ENCODE assay signal across 11 cellular contexts in genomic region chrX:154575076-154575475, GRCh38. TPM values are rescaled to one million over a fixed set of nuclear protein-coding genes. Genes with fewer than 3 reads are reported as not detected.
A peak's percentile ranks its signal among the peaks of the same experiment; 100 is the strongest.
DNase-seq lines count a peak whose midpoint lies in the region; ATAC-seq, FAIRE-seq and TF ChIP-seq lines count a peak whose summit lies in the region.
"Not testable (repeated sequence)": the region's sequence is repeated elsewhere in the genome, so short reads cannot be mapped to it uniquely, and the experiment has no call there.
"Had no signal": no experiment of that assay in that cellular context is flagged by ENCODE, and none has a peak within 500 bp of the region (broad histone marks: within the 10 kb centered on the region; RNA-seq: fewer than 3 reads in every experiment).

No MANE protein-coding gene starts in this region.

- not testable (repeated sequence) for H2BK120ac ChIP-seq in IMR-90 (ENCODE audit: low read depth, low read length); H1 (replicated peaks; ENCODE audit: low read depth, low read length)

- not testable (repeated sequence) for H3K18ac ChIP-seq in IMR-90 (ENCODE audit: low read depth, low read length); H1 (ENCODE audit: extremely low read depth, low read length)

- H3K4me1 Mint-ChIP-seq in activated CD8-positive, alpha-beta T cell treated with anti-CD3 and anti-CD28 coated beads for 36 hours (ENCODE audit: low read depth): not testable (repeated sequence)

- TF ChIP-seq RAD21 in IMR-90 (IDR thresholded peaks at IDR 0.05; ENCODE audit: low read length); H1 (IDR thresholded peaks at IDR 0.05 in 1 of 2, conservative IDR thresholded peaks at IDR 0.05 in 1 of 2; ENCODE audit: low read depth in 2 of 2, low read length in 2 of 2): not testable (repeated sequence)

- not testable (repeated sequence) for BruUV-seq in IMR-90 (replicated peaks; lab: Mats Ljungman, UMichigan)

- not testable (repeated sequence) for H3K14ac ChIP-seq in IMR-90 (replicated peaks; ENCODE audit: low read depth, low read length); H1 (ENCODE audit: insufficient read length)

- H3K9me3 Mint-ChIP-seq in activated CD8-positive, alpha-beta T cell treated with anti-CD3 and anti-CD28 coated beads for 36 hours: not testable (repeated sequence)

- H2AK9ac ChIP-seq in IMR-90 (replicated peaks; ENCODE audit: low read depth, low read length, poor library complexity): not testable (repeated sequence)

- not testable (repeated sequence) for H4K91ac ChIP-seq in IMR-90 (ENCODE audit: insufficient read depth, low read depth, low read length); H1 (replicated peaks; ENCODE audit: insufficient read length, low read length)

- not testable (repeated sequence) for H3K36me3 Mint-ChIP-seq in activated CD8-positive, alpha-beta T cell treated with anti-CD3 and anti-CD28 coated beads for 36 hours (ENCODE audit: low read depth)

- not testable (repeated sequence) for H3K4me2 ChIP-seq in IMR-90 (ENCODE audit: low read depth, low read length); H1 (ENCODE audit: insufficient read depth in 1 of 2, low read depth in 2 of 2, low read length in 2 of 2)

- not testable (repeated sequence) for H2BK12ac ChIP-seq in H1 (ENCODE audit: low read depth, low read length)

- CTCF ChIA-PET in IMR-90 (lab: Yijun Ruan, JAX); activated CD8-positive, alpha-beta T cell treated with anti-CD3 and anti-CD28 coated beads for 36 hours (lab: Charles Lee); H1 (lab: Charles Lee; ENCODE audit: partially characterized antibody): not testable (repeated sequence)

- not testable (repeated sequence) for H3K36me3 ChIP-seq in IMR-90 (ENCODE audit: control insufficient read depth, insufficient read depth, low read length); H1 (ENCODE audit: control insufficient read depth in 2 of 4, insufficient read depth in 4 of 4, low read length in 3 of 4)

- not testable (repeated sequence) for H3K9me3 ChIP-seq in IMR-90 (ENCODE audit: control insufficient read depth, insufficient read depth, low read length); H1 (ENCODE audit: insufficient read depth in 2 of 2, low read depth in 1 of 2, low read length in 1 of 2)

- intact Hi-C loops in IMR-90 (cut with micrococcal nuclease); activated CD8-positive, alpha-beta T cell treated with anti-CD3 and anti-CD28 coated beads for 36 hours (cut with micrococcal nuclease); sciatic nerve (cut with DNase I): not testable (repeated sequence)

- H2AK5ac ChIP-seq in IMR-90 (ENCODE audit: low read depth, low read length); H1 (ENCODE audit: low read depth, low read length): not testable (repeated sequence)

- POLR2A ChIA-PET in IMR-90 (lab: Charles Lee; ENCODE audit: unreplicated experiment); activated CD8-positive, alpha-beta T cell treated with anti-CD3 and anti-CD28 coated beads for 36 hours (lab: Charles Lee); H1 (lab: Charles Lee; ENCODE audit: partially characterized antibody): not testable (repeated sequence)

- H3K4me3 ChIP-seq in IMR-90 (ENCODE audit: insufficient read depth, low read depth, low read length); H1 (ENCODE audit: extremely low read depth in 1 of 4, insufficient read depth in 2 of 4, low read depth in 3 of 4, low read length in 4 of 4): not testable (repeated sequence)

- ATAC-seq in IMR-90 (ENCODE audit: low read depth) (peak; percentile 87), left lobe of liver (peak; percentile 90), sciatic nerve (peak; percentile 63)
- peak; percentile 79 for ATAC-seq in activated CD8-positive, alpha-beta T cell treated with anti-CD3 and anti-CD28 coated beads for 36 hours

- H3K9me1 ChIP-seq in IMR-90 (ENCODE audit: insufficient read depth, low read length): not testable (repeated sequence)

- H3K23ac ChIP-seq in IMR-90 (ENCODE audit: low read depth, low read length); H1 (ENCODE audit: insufficient read length): not testable (repeated sequence)

- not testable (repeated sequence) for TF ChIP-seq CTCF in D721Med (IDR thresholded peaks at IDR 0.05; ENCODE audit: insufficient read depth, missing control alignments); IMR-90 (conservative IDR thresholded peaks at IDR 0.05; ENCODE audit: low read depth, low read length); activated CD8-positive, alpha-beta T cell treated with anti-CD3 and anti-CD28 coated beads for 36 hours (IDR thresholded peaks at IDR 0.05); H1 (IDR thresholded peaks at IDR 0.05; ENCODE audit: control extremely low read depth in 1 of 3, insufficient read depth in 1 of 3, low read depth in 1 of 3, low read length in 3 of 3)

- H3K79me1 ChIP-seq in IMR-90 (ENCODE audit: low read depth in 1 of 2, low read length in 2 of 2); H1 (ENCODE audit: low read depth, low read length): not testable (repeated sequence)

- not testable (repeated sequence) for H3K79me2 ChIP-seq in H1 (ENCODE audit: control insufficient read depth in 1 of 2, insufficient read depth in 2 of 2, low read length in 2 of 2)

- not testable (repeated sequence) for H3K56ac ChIP-seq in IMR-90 (ENCODE audit: extremely low read depth, insufficient read depth, low read length); H1 (replicated peaks; ENCODE audit: insufficient read length, low read depth, low read length)

- H4K8ac ChIP-seq in IMR-90 (ENCODE audit: low read depth in 2 of 2, low read length in 2 of 2); H1 (ENCODE audit: extremely low read depth, insufficient read depth, low read length): not testable (repeated sequence)

- in situ Hi-C loops in IMR-90 (cut with MboI; ENCODE audit: low sequenced_read_pairs): loop anchor here (25.0 kb wide), 1 partner anchor 162 kb away; no protein-coding TSS in a partner anchor

- H3K27ac ChIP-seq in IMR-90 (ENCODE audit: insufficient read depth, low read length); H1 (ENCODE audit: low read depth, low read length): not testable (repeated sequence)

- not testable (repeated sequence) for H2BK5ac ChIP-seq in IMR-90 (ENCODE audit: low read depth, low read length, poor library complexity, severe bottlenecking); H1 (ENCODE audit: low read depth, low read length)

- no CpG with 5 or more reads among the region's 5 CpGs for WGBS in IMR-90 (ENCODE audit: extremely low coverage in 2 of 2, insufficient read length in 1 of 2), 2 experiments
- WGBS in H1 (ENCODE audit: extremely low coverage in 1 of 2, insufficient coverage in 1 of 2, insufficient read length in 1 of 2, insufficient replicate concordance in 2 of 2, low coverage in 1 of 2, low lambda C conversion rate in 2 of 2, missing lambda C conversion rate in 1 of 2), 2 experiments: no CpG with 5 or more reads among the region's 5 CpGs

- TF ChIP-seq POLR2A in IMR-90 (IDR thresholded peaks at IDR 0.05; ENCODE audit: low read depth, low read length); H1 (IDR thresholded peaks at IDR 0.05; ENCODE audit: control extremely low read depth in 1 of 2, low read depth in 2 of 2, low read length in 2 of 2): not testable (repeated sequence)

- H3K4me1 ChIP-seq in IMR-90 (ENCODE audit: control insufficient read depth, insufficient read depth, low read length); H1 (replicated peaks in 1 of 4; ENCODE audit: control insufficient read depth in 3 of 4, insufficient read depth in 4 of 4, low read length in 3 of 4): not testable (repeated sequence)

- H2BK20ac ChIP-seq in IMR-90 (ENCODE audit: low read depth, low read length); H1 (ENCODE audit: low read length): not testable (repeated sequence)

- not testable (repeated sequence) for H3K4me3 Mint-ChIP-seq in activated CD8-positive, alpha-beta T cell treated with anti-CD3 and anti-CD28 coated beads for 36 hours

- not testable (repeated sequence) for H2BK15ac ChIP-seq in IMR-90 (ENCODE audit: low read depth, low read length); H1 (ENCODE audit: low read length)

- not testable (repeated sequence) for DNase-seq in D721Med (ENCODE audit: insufficient read length, low spot score); IMR-90; activated CD8-positive, alpha-beta T cell treated with anti-CD3 and anti-CD28 coated beads for 36 hours; H1 (ENCODE audit: low read depth in 1 of 2, low spot score in 2 of 2); left lobe of liver (ENCODE audit: low spot score); sciatic nerve (ENCODE audit: low spot score)

- FAIRE-seq in D721Med (lab: Jason Lieb, UNC) (peak; percentile 90), H1 (lab: Jason Lieb, UNC) (peak; percentile 100)

- not testable (repeated sequence) for H3K27me3 Mint-ChIP-seq in activated CD8-positive, alpha-beta T cell treated with anti-CD3 and anti-CD28 coated beads for 36 hours

- not testable (repeated sequence) for H3K23me2 ChIP-seq in H1 (ENCODE audit: low read depth, low read length)

- H3K9ac ChIP-seq in IMR-90 (ENCODE audit: low read depth, low read length); H1 (replicated peaks in 1 of 4; ENCODE audit: extremely low read depth in 1 of 4, low read depth in 3 of 4, low read length in 3 of 4): not testable (repeated sequence)

- dilution Hi-C loops in IMR-90 (cut with HindIII; ENCODE audit: low sequenced_read_pairs, unreplicated experiment): not testable (repeated sequence)

- not testable (repeated sequence) for TF ChIP-seq EP300 in H1 (IDR thresholded peaks at IDR 0.05; ENCODE audit: borderline replicate concordance in 1 of 2, low read depth in 2 of 2, low read length in 2 of 2)

- not testable (repeated sequence) for H4K5ac ChIP-seq in IMR-90 (ENCODE audit: low read depth, low read length); H1 (ENCODE audit: insufficient read length, low read depth, low read length)

- not testable (repeated sequence) for H3K27me3 ChIP-seq in IMR-90 (ENCODE audit: control insufficient read depth, insufficient read depth, low read length); H1 (replicated peaks in 1 of 4; ENCODE audit: control insufficient read depth in 3 of 4, extremely low read depth in 1 of 4, insufficient read depth in 3 of 4, low read length in 3 of 4)

- not testable (repeated sequence) for H2AFZ ChIP-seq in IMR-90 (replicated peaks; ENCODE audit: low read length, poor library complexity); H1 (ENCODE audit: low read length)

- not testable (repeated sequence) for H3K27ac Mint-ChIP-seq in activated CD8-positive, alpha-beta T cell treated with anti-CD3 and anti-CD28 coated beads for 36 hours

- not testable (repeated sequence) for H3K4ac ChIP-seq in IMR-90 (ENCODE audit: low read depth, low read length); H1 (replicated peaks; ENCODE audit: insufficient read length, low read depth, low read length)

- not testable (repeated sequence) for H4K20me1 ChIP-seq in IMR-90 (ENCODE audit: insufficient read depth, low read length); H1 (replicated peaks in 1 of 2; ENCODE audit: control insufficient read depth in 1 of 2, insufficient read depth in 2 of 2, low read length in 2 of 2)

RNA-seq across cellular contexts. Expression of gene CTAG1A, which starts 9.9 kb away (rescaled TPM):
- not detected in 2 replicates for total RNA-seq in IMR-90 (2012; rRNA removed)
- not detected in 2 replicates for polyA plus RNA-seq in IMR-90 (2012; rRNA removed)
- polyA plus RNA-seq in IMR-90 (2012; cell fraction: cytosol; rRNA removed): not detected in 2 replicates
- 0.08 TPM in 1 of 2 replicates, not detected in the other for polyA plus RNA-seq in IMR-90 (2012; cell fraction: nucleus; rRNA removed; ENCODE audit: low replicate concordance)
- total RNA-seq in activated CD8-positive, alpha-beta T cell treated with anti-CD3 and anti-CD28 coated beads for 36 hours: not detected
- total RNA-seq in H1 (2021; fragmentation: NEBNext Ultra II Directional; extraction: Animal tissue kit (Norgen Biotek cat#: 25700)): not detected in 2 replicates
- polyA plus RNA-seq in H1 (2011; rRNA removed): not detected in 2 replicates
- not detected for polyA plus RNA-seq in H1 (2011; cell fraction: cytosol; rRNA removed)
- polyA plus RNA-seq in H1 (2011; cell fraction: nucleus; rRNA removed): 0.31 TPM
- polyA plus RNA-seq in H1 (2012, experiment 1 of 2): not detected in 4 replicates
- polyA plus RNA-seq in H1 (2012, experiment 2 of 2): not detected
- not detected for polyA plus RNA-seq in H1 (2013, experiment 1 of 2)
- polyA plus RNA-seq in H1 (2013, experiment 2 of 2): not detected
- not detected in 2 replicates for polyA minus RNA-seq in H1 (2011; rRNA and poly(A)+ RNA removed)
- polyA minus RNA-seq in H1 (2011; cell fraction: cytosol; rRNA and poly(A)+ RNA removed): not detected
- not detected for polyA minus RNA-seq in H1 (2011; cell fraction: nucleus; rRNA and poly(A)+ RNA removed)
- not detected for total RNA-seq in left lobe of liver
- not detected for total RNA-seq in sciatic nerve
- total RNA-seq: Caco-2; cerebellum; natural killer cell treated with Interleukin-12 subunit alpha and Interleukin-12 subunit beta and Interleukin-15 and Interleukin-18, amount 100 ng/mL, for 72 hours; osteocyte; uterus had no signal

RNA-seq across cellular contexts. Expression of gene IKBKG, which starts 27.7 kb away (rescaled TPM):
- 13.9 and 16.5 TPM in 2 replicates for total RNA-seq in IMR-90 (2012; rRNA removed)
- polyA plus RNA-seq in IMR-90 (2012; rRNA removed): 38.2 and 41.3 TPM in 2 replicates
- polyA plus RNA-seq in IMR-90 (2012; cell fraction: cytosol; rRNA removed): 61.0 and 68.3 TPM in 2 replicates
- 60.9 and 124 TPM in 2 replicates for polyA plus RNA-seq in IMR-90 (2012; cell fraction: nucleus; rRNA removed; ENCODE audit: low replicate concordance)
- 10 to 100 TPM; 34.4 to 40.6 TPM for total RNA-seq in activated CD8-positive, alpha-beta T cell treated with anti-CD3 and anti-CD28 coated beads for 36 hours
- 18.1 and 18.7 TPM in 2 replicates for total RNA-seq in H1 (2021; fragmentation: NEBNext Ultra II Directional; extraction: Animal tissue kit (Norgen Biotek cat#: 25700))
- 17.5 and 33.3 TPM in 2 replicates for polyA plus RNA-seq in H1 (2011; rRNA removed)
- 21.6 TPM for polyA plus RNA-seq in H1 (2011; cell fraction: cytosol; rRNA removed)
- polyA plus RNA-seq in H1 (2011; cell fraction: nucleus; rRNA removed): 64.6 TPM
- 12.4 to 19.4 TPM (median 17.3 TPM) in 4 replicates for polyA plus RNA-seq in H1 (2012, experiment 1 of 2)
- 12.8 TPM for polyA plus RNA-seq in H1 (2012, experiment 2 of 2)
- 12.5 TPM for polyA plus RNA-seq in H1 (2013, experiment 1 of 2)
- 11.8 TPM for polyA plus RNA-seq in H1 (2013, experiment 2 of 2)
- polyA minus RNA-seq in H1 (2011; rRNA and poly(A)+ RNA removed): 3.8 and 4.0 TPM in 2 replicates
- polyA minus RNA-seq in H1 (2011; cell fraction: cytosol; rRNA and poly(A)+ RNA removed): 12.1 TPM
- polyA minus RNA-seq in H1 (2011; cell fraction: nucleus; rRNA and poly(A)+ RNA removed): 6.9 TPM
- total RNA-seq in left lobe of liver: 69.0 TPM
- total RNA-seq in sciatic nerve: 25.2 TPM

RNA-seq across cellular contexts. Expression of gene G6PD, which starts 28.4 kb away (rescaled TPM):
- total RNA-seq in IMR-90 (2012; rRNA removed): 60.0 and 77.1 TPM in 2 replicates
- polyA plus RNA-seq in IMR-90 (2012; rRNA removed): 174 and 213 TPM in 2 replicates
- 127 and 234 TPM in 2 replicates for polyA plus RNA-seq in IMR-90 (2012; cell fraction: cytosol; rRNA removed)
- 185 and 431 TPM in 2 replicates for polyA plus RNA-seq in IMR-90 (2012; cell fraction: nucleus; rRNA removed; ENCODE audit: low replicate concordance)
- total RNA-seq in activated CD8-positive, alpha-beta T cell treated with anti-CD3 and anti-CD28 coated beads for 36 hours: 10 to 100 TPM; 88.4 to 92.5 TPM
- 55.1 and 61.7 TPM in 2 replicates for total RNA-seq in H1 (2021; fragmentation: NEBNext Ultra II Directional; extraction: Animal tissue kit (Norgen Biotek cat#: 25700))
- 47.3 and 88.4 TPM in 2 replicates for polyA plus RNA-seq in H1 (2011; rRNA removed)
- 31.1 TPM for polyA plus RNA-seq in H1 (2011; cell fraction: cytosol; rRNA removed)
- 102 TPM for polyA plus RNA-seq in H1 (2011; cell fraction: nucleus; rRNA removed)
- 47.9 to 71.9 TPM (median 70.3 TPM) in 4 replicates for polyA plus RNA-seq in H1 (2012, experiment 1 of 2)
- 66.5 TPM for polyA plus RNA-seq in H1 (2012, experiment 2 of 2)
- 42.6 TPM for polyA plus RNA-seq in H1 (2013, experiment 1 of 2)
- polyA plus RNA-seq in H1 (2013, experiment 2 of 2): 39.9 TPM
- 39.1 and 50.9 TPM in 2 replicates for polyA minus RNA-seq in H1 (2011; rRNA and poly(A)+ RNA removed)
- polyA minus RNA-seq in H1 (2011; cell fraction: cytosol; rRNA and poly(A)+ RNA removed): 39.6 TPM
- polyA minus RNA-seq in H1 (2011; cell fraction: nucleus; rRNA and poly(A)+ RNA removed): 63.2 TPM
- total RNA-seq in left lobe of liver: 5.6 TPM
- 50.4 TPM for total RNA-seq in sciatic nerve

RNA-seq across cellular contexts. Expression of gene CTAG1B, which starts 44.0 kb away (rescaled TPM):
- total RNA-seq in IMR-90 (2012; rRNA removed) (not detected in 2 replicates), left lobe of liver (not detected), sciatic nerve (not detected)
- polyA plus RNA-seq in IMR-90 (2012; rRNA removed) (not detected in 2 replicates), H1 (2011; rRNA removed) (not detected in 2 replicates)
- not detected in 2 replicates for polyA plus RNA-seq in IMR-90 (2012; cell fraction: cytosol; rRNA removed)
- polyA plus RNA-seq in IMR-90 (2012; cell fraction: nucleus; rRNA removed; ENCODE audit: low replicate concordance): 0.09 TPM in 1 of 2 replicates, not detected in the other
- total RNA-seq in activated CD8-positive, alpha-beta T cell treated with anti-CD3 and anti-CD28 coated beads for 36 hours: not detected
- not detected in 2 replicates for total RNA-seq in H1 (2021; fragmentation: NEBNext Ultra II Directional; extraction: Animal tissue kit (Norgen Biotek cat#: 25700))
- polyA plus RNA-seq in H1 (2011; cell fraction: cytosol; rRNA removed): not detected
- not detected for polyA plus RNA-seq in H1 (2011; cell fraction: nucleus; rRNA removed)
- not detected in 4 replicates for polyA plus RNA-seq in H1 (2012, experiment 1 of 2)
- not detected for polyA plus RNA-seq in H1 (2012, experiment 2 of 2)
- not detected for polyA plus RNA-seq in H1 (2013, experiment 1 of 2)
- polyA plus RNA-seq in H1 (2013, experiment 2 of 2): not detected
- not detected in 2 replicates for polyA minus RNA-seq in H1 (2011; rRNA and poly(A)+ RNA removed)
- not detected for polyA minus RNA-seq in H1 (2011; cell fraction: cytosol; rRNA and poly(A)+ RNA removed)
- not detected for polyA minus RNA-seq in H1 (2011; cell fraction: nucleus; rRNA and poly(A)+ RNA removed)
- total RNA-seq: Caco-2; cerebellum; natural killer cell treated with Interleukin-12 subunit alpha and Interleukin-12 subunit beta and Interleukin-15 and Interleukin-18, amount 100 ng/mL, for 72 hours; osteocyte had no signal

RNA-seq across cellular contexts. Expression of gene FAM3A, which starts 59.0 kb away (rescaled TPM):
- total RNA-seq in IMR-90 (2012; rRNA removed) (14.0 and 15.0 TPM in 2 replicates), left lobe of liver (35.3 TPM), sciatic nerve (40.3 TPM)
- polyA plus RNA-seq in IMR-90 (2012; rRNA removed) (47.2 and 52.0 TPM in 2 replicates), H1 (2011; rRNA removed) (18.6 and 28.1 TPM in 2 replicates)
- 35.3 and 65.1 TPM in 2 replicates for polyA plus RNA-seq in IMR-90 (2012; cell fraction: cytosol; rRNA removed)
- 99.5 and 206 TPM in 2 replicates for polyA plus RNA-seq in IMR-90 (2012; cell fraction: nucleus; rRNA removed; ENCODE audit: low replicate concordance)
- 10 to 100 TPM; 27.9 to 31.9 TPM for total RNA-seq in activated CD8-positive, alpha-beta T cell treated with anti-CD3 and anti-CD28 coated beads for 36 hours
- 16.2 and 21.7 TPM in 2 replicates for total RNA-seq in H1 (2021; fragmentation: NEBNext Ultra II Directional; extraction: Animal tissue kit (Norgen Biotek cat#: 25700))
- 24.8 TPM for polyA plus RNA-seq in H1 (2011; cell fraction: cytosol; rRNA removed)
- polyA plus RNA-seq in H1 (2011; cell fraction: nucleus; rRNA removed): 40.4 TPM
- polyA plus RNA-seq in H1 (2012, experiment 1 of 2): 11.1 to 19.0 TPM (median 15.8 TPM) in 4 replicates
- polyA plus RNA-seq in H1 (2012, experiment 2 of 2): 16.6 TPM
- 15.4 TPM for polyA plus RNA-seq in H1 (2013, experiment 1 of 2)
- polyA plus RNA-seq in H1 (2013, experiment 2 of 2): 16.1 TPM
- polyA minus RNA-seq in H1 (2011; rRNA and poly(A)+ RNA removed): 7.8 and 8.7 TPM in 2 replicates
- 14.8 TPM for polyA minus RNA-seq in H1 (2011; cell fraction: cytosol; rRNA and poly(A)+ RNA removed)
- polyA minus RNA-seq in H1 (2011; cell fraction: nucleus; rRNA and poly(A)+ RNA removed): 11.0 TPM
